In the genomic region with DNA sequence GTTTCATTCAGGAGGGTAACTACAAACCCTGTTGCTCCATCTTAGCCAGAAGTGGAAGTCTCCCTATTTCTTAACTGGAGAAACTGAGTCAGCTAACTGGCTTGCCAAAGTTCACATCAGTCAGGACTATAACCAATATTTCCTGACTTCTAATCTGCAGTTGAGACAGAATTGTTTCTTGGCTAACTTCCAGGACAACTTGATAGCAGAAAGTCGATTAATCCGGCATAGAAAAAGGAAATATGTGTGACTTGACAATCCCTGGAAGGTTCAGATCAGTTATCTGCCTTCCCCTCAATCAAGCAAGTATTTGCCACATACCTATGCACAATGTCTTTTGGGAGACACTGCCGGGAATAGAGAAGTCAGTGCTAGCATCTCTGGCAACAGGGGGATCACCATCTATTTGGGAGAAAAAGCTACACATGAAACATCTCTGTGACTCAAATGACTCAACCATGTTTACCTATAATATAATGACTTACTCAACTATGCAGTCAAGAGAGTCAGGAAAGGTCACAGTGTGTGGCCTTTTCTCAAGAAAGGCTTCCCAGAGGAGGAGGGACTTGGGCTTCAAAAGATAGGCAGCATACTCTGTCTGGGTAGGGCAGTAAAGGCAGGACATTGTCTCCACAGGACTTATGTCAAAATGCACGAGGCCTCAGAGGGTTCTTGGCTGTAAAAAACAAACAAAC, we compare ENCODE assay signal across 22 cellular contexts. TPM values are rescaled to one million over a fixed set of nuclear protein-coding genes. Genes with fewer than 3 reads are reported as not detected.
DNase-seq lines count a peak whose midpoint lies in the region; ATAC-seq, FAIRE-seq and TF ChIP-seq lines count a peak whose summit lies in the region.
"Had no signal": no experiment of that assay in that cellular context is flagged by ENCODE, and none has a peak within 500 bp of the region (broad histone marks: within the 10 kb centered on the region; RNA-seq: fewer than 3 reads in every experiment).

No MANE protein-coding gene starts in this region.

- no TSS peak for BruUV-seq in K562 (replicated peaks; lab: Mats Ljungman, UMichigan)

- in situ Hi-C loops in K562 (cut with MboI): no loop called here

- no peak overlapping the region for H3K27ac ChIP-seq in K562 (ENCODE audit: extremely low read depth, low read depth, low read length)
- H3K27ac ChIP-seq: GM23248 had no signal

- H3K4me1 Mint-ChIP-seq in stimulated activated naive CD8-positive, alpha-beta T cell treated with anti-CD3 and anti-CD28 coated beads, Interleukin-15, amount 100 ng/mL, for 72 hours: no peaks in the 10 kb centered on the region

- WGBS in K562 (ENCODE audit: insufficient coverage, low coverage, missing lambda C conversion rate): 0% methylated on average over 4 of the region's 4 CpGs

- POLR2A ChIA-PET in K562 (lab: Yijun Ruan, JAX): interaction anchor here (0.7 kb wide), 1 partner anchor 125 kb away, joined by 3 read pairs; no protein-coding TSS in a partner anchor

- no peak for TF ChIP-seq CTCF in K562 (IDR thresholded peaks at IDR 0.05 in 2 of 3, conservative IDR thresholded peaks at IDR 0.05 in 1 of 3; ENCODE audit: insufficient read depth in 2 of 3, low read depth in 1 of 3, low read length in 3 of 3)

- no peak overlapping the region for H2AFZ ChIP-seq in K562 (ENCODE audit: low read depth, low read length)
- H2AFZ ChIP-seq: GM23248 had no signal

- no peaks in the 10 kb centered on the region for H4K20me1 ChIP-seq in K562 (replicated peaks; ENCODE audit: control insufficient read depth, insufficient read depth, low read length)

- H3K27me3 ChIP-seq in K562 (ENCODE audit: control insufficient read depth in 2 of 2, insufficient read depth in 2 of 2, low read length in 2 of 2): no peaks in the 10 kb centered on the region
- H3K27me3 ChIP-seq: BE2C, MG63 had no signal

- no peak overlapping the region for H3K4me2 ChIP-seq in K562 (ENCODE audit: insufficient read depth, low read length)

- no peak overlapping the region for H3K9ac ChIP-seq in K562 (ENCODE audit: insufficient read depth in 1 of 2, low read depth in 2 of 2, low read length in 2 of 2)
- H3K9ac ChIP-seq: GM23248 had no signal

- no peaks in the 10 kb centered on the region for H3K79me2 ChIP-seq in K562 (ENCODE audit: control insufficient read depth, insufficient read depth, low read length)

- no peak overlapping the region for H3K4me3 ChIP-seq in K562
- H3K4me3 ChIP-seq: GM12878, GM23248, HAP-1, MG63 had no signal

- peaks cover 7% of the 10 kb centered on the region for H3K27me3 Mint-ChIP-seq in stimulated activated naive CD8-positive, alpha-beta T cell treated with anti-CD3 and anti-CD28 coated beads, Interleukin-15, amount 100 ng/mL, for 72 hours

- FAIRE-seq in K562 (lab: Jason Lieb, UNC): peak; percentile 72
- FAIRE-seq: GM12878 had no signal

- no peak for TF ChIP-seq RAD21 in K562 (CRISPR knock-in tag; conservative IDR thresholded peaks at IDR 0.05 in 1 of 2, IDR thresholded peaks at IDR 0.05 in 1 of 2)

- peaks cover 0 to 18% of the 10 kb centered on the region in 2 experiments; a peak in 3 of 5 replicates for H3K4me1 ChIP-seq in K562 (replicated peaks in 1 of 2; ENCODE audit: control insufficient read depth in 2 of 2, insufficient read depth in 2 of 2, low read length in 2 of 2)
- H3K4me1 ChIP-seq: BE2C, HAP-1 had no signal

- H3K9me3 Mint-ChIP-seq in stimulated activated naive CD8-positive, alpha-beta T cell treated with anti-CD3 and anti-CD28 coated beads, Interleukin-15, amount 100 ng/mL, for 72 hours: no peaks in the 10 kb centered on the region

- intact Hi-C loops in K562 (cut with micrococcal nuclease): no loop called here

- peak; percentile 75 for ATAC-seq in stimulated activated naive CD8-positive, alpha-beta T cell treated with anti-CD3 and anti-CD28 coated beads, Interleukin-15, Interleukin-2, amounts not matched to agents 100 U/mL and 50 U/mL, for 24 hours
- ATAC-seq in stimulated activated naive CD8-positive, alpha-beta T cell treated with anti-CD3 and anti-CD28 coated beads, Interleukin-15, amount 100 ng/mL, for 72 hours: no peak
- ATAC-seq in K562: peak; percentile 66
- ATAC-seq: GM12878 had no signal

- H3K27ac Mint-ChIP-seq in stimulated activated naive CD8-positive, alpha-beta T cell treated with anti-CD3 and anti-CD28 coated beads, Interleukin-15, amount 100 ng/mL, for 72 hours: no peak overlapping the region

- H3K9me3 ChIP-seq in K562 (replicated peaks; ENCODE audit: control insufficient read depth, insufficient read depth, low read depth, low read length): no peaks in the 10 kb centered on the region
- H3K9me3 ChIP-seq: BE2C, HAP-1, MG63 had no signal

- TF ChIP-seq EP300 in K562 (IDR thresholded peaks at IDR 0.05; ENCODE audit: low read length): no peak

- DNase-seq in stimulated activated naive CD8-positive, alpha-beta T cell treated with anti-CD3 and anti-CD28 coated beads, Interleukin-15, Interleukin-2, amounts not matched to agents 100 U/mL and 50 U/mL, for 24 hours: no peak
- DNase-seq in stimulated activated naive CD8-positive, alpha-beta T cell treated with anti-CD3 and anti-CD28 coated beads, Interleukin-15, amount 100 ng/mL, for 72 hours: no peak
- DNase-seq in K562 (ENCODE audit: extremely low read depth in 1 of 4, low spot score in 3 of 4) (peak in 1 of 4 experiments; percentile 44), mucosa of gallbladder (ENCODE audit: low spot score) (peak; percentile 23), NCI-H345 (lab: John Stamatoyannopoulos, UW) (no peak), middle frontal gyrus (ENCODE audit: extremely low spot score, low spot score) (no peak)
- no peak for DNase-seq in activated CD8-positive, alpha-beta memory T cell treated with anti-CD3 and anti-CD28 coated beads, Interleukin-2, amount 50 U/mL, for 48 hours
- DNase-seq: BE2C, DND-41, GM23248, IMR-90, MG63, NCI-H1417, NCI-H1694 treated with DMSO at 0.1 percent for 48 hours, NCI-H2081 treated with DMSO at 0.1 percent for 48 hours, NCI-H2171 treated with DMSO at 0.1 percent for 48 hours, NCI-H446, NCI-H526, Right ventricle myocardium superior had no signal

- CTCF ChIA-PET in K562 (lab: Yijun Ruan, JAX; ENCODE audit: low intra/inter-chr PET ratio): no interaction called here

- TF ChIP-seq POLR2A in K562 (conservative IDR thresholded peaks at IDR 0.05): no peak

- H3K9me1 ChIP-seq in K562 (ENCODE audit: control insufficient read depth, insufficient read depth, low read length): no peaks in the 10 kb centered on the region

- H3K36me3 ChIP-seq in K562 (ENCODE audit: control insufficient read depth, insufficient read depth, low read length): no peaks in the 10 kb centered on the region
- H3K36me3 ChIP-seq: BE2C, HAP-1, MG63 had no signal

- no peak overlapping the region for H3K4me3 Mint-ChIP-seq in stimulated activated naive CD8-positive, alpha-beta T cell treated with anti-CD3 and anti-CD28 coated beads, Interleukin-15, amount 100 ng/mL, for 72 hours

TF ChIP-seq in K562, 482 proteins besides CTCF, POLR2A, EP300 and RAD21:
- no peak for TF ChIP-seq NBN (IDR thresholded peaks at IDR 0.05; ENCODE audit: low read depth)
- TF ChIP-seq FOSL1 (tag; conservative IDR thresholded peaks at IDR 0.05): peak; percentile 63
- TF ChIP-seq, protein P1, sequence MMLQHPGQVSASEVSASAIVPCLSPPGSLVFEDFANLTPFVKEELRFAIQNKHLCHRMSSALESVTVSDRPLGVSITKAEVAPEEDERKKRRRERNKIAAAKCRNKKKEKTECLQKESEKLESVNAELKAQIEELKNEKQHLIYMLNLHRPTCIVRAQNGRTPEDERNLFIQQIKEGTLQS (IDR thresholded peaks at IDR 0.05): peak; percentile 19; the same call in 1 of the 2 replicates
- TF ChIP-seq, protein P1 (CRISPR knock-in tag; conservative IDR thresholded peaks at IDR 0.05): no peak
- TF ChIP-seq NFIC (IDR thresholded peaks at IDR 0.05): peak; percentile 60

RNA-seq across cellular contexts. Expression of a gene that starts 12.4 kb away (rescaled TPM):
- total RNA-seq in K562 (2011; cell fraction: chromatin; rRNA removed; ENCODE audit: low replicate concordance): 24.1 and 26.9 TPM in 2 replicates
- 16.5 and 16.6 TPM in 2 replicates for total RNA-seq in K562 (2011; cell fraction: nucleolus; rRNA removed)
- total RNA-seq in K562 (2011; cell fraction: nucleoplasm; rRNA removed): 14.7 and 16.6 TPM in 2 replicates
- 10.3 and 10.6 TPM in 2 replicates for total RNA-seq in K562 (2014; rRNA removed)
- total RNA-seq in K562 (2014; rRNA removed; fragmentation: Illumina TruSeq; extraction: Trizol): 10.9 and 11.2 TPM in 2 replicates
- total RNA-seq in K562 (2015; rRNA removed; fragmentation: Illumina TruSeq; extraction: Trizol): 4.4 and 5.2 TPM in 2 replicates
- 9.4 and 10.1 TPM in 2 replicates for total RNA-seq in K562 (2021)
- 13.3 and 22.0 TPM in 2 replicates for polyA plus RNA-seq in K562 (2011; rRNA removed)
- 8.5 and 10.3 TPM in 2 replicates for polyA plus RNA-seq in K562 (2011; cell fraction: cytosol; rRNA removed)
- polyA plus RNA-seq in K562 (2011; cell fraction: nucleus; rRNA removed): 13.2 and 19.5 TPM in 2 replicates
- polyA plus RNA-seq in K562 (2012): 5.1 and 5.7 TPM in 2 replicates
- 8.7 and 8.9 TPM in 2 replicates for polyA plus RNA-seq in K562 (2014; fragmentation: Illumina TruSeq; extraction: Trizol)
- 1 to 10 TPM; 1.3 to 1.4 TPM for polyA plus RNA-seq in K562 (2014; fragmentation: Nextera tagmentation; extraction: Ambion mirVana)
- 4.8 and 8.7 TPM in 2 replicates for polyA plus RNA-seq in K562 (2014; rRNA removed)
- polyA minus RNA-seq in K562 (2011; rRNA and poly(A)+ RNA removed): 26.7 and 41.6 TPM in 2 replicates
- polyA minus RNA-seq in K562 (2011; cell fraction: cytosol; rRNA and poly(A)+ RNA removed): 10.6 and 15.7 TPM in 2 replicates
- 17.9 and 19.1 TPM in 2 replicates for polyA minus RNA-seq in K562 (2011; cell fraction: nucleus; rRNA and poly(A)+ RNA removed)
- total RNA-seq in mucosa of gallbladder: 4.7 TPM
- total RNA-seq: IMR-90, OCI-LY7 had no signal
- polyA plus RNA-seq: GM23248, IMR-90 had no signal
